In genomic region chr6:31541059-31541657, GRCh38 we compare ENCODE assay signal across 1 cellular context.
TF ChIP-seq lines count a peak whose summit lies in the region.

No MANE protein-coding gene starts in this region.

TF ChIP-seq in GM23338, 12 proteins besides CTCF, POLR2A, EP300 and RAD21 (continued from another document):
- TF ChIP-seq REST (IDR thresholded peaks at IDR 0.05; ENCODE audit: unreplicated experiment) = no peak
- no peak for TF ChIP-seq JUNB (IDR thresholded peaks at IDR 0.05; ENCODE audit: unreplicated experiment)
- TF ChIP-seq ZNF114 (CRISPR knock-in tag; IDR thresholded peaks at IDR 0.05) = no peak
- TF ChIP-seq NANOG (IDR thresholded peaks at IDR 0.05; ENCODE audit: borderline replicate concordance) = no peak
- TF ChIP-seq POLR2AphosphoS5 (IDR thresholded peaks at IDR 0.05; ENCODE audit: low read depth) = no peak
- TF ChIP-seq ETS1 (IDR thresholded peaks at IDR 0.05) = no peak
- no peak for TF ChIP-seq EZH2 (IDR thresholded peaks at IDR 0.05; ENCODE audit: low read depth, unreplicated experiment)
- no peak for TF ChIP-seq CREB1 (CRISPR knock-in tag; IDR thresholded peaks at IDR 0.05; ENCODE audit: low read depth)
- TF ChIP-seq ZNF462 (CRISPR knock-in tag; IDR thresholded peaks at IDR 0.05) = no peak
- TF ChIP-seq STAT1 (IDR thresholded peaks at IDR 0.05; ENCODE audit: unreplicated experiment) = no peak
- no peak for TF ChIP-seq EZH2phosphoT487 (IDR thresholded peaks at IDR 0.05; ENCODE audit: unreplicated experiment)
